Comparison of ENCODE assay signal across 23 cellular contexts in genomic region chr13:111258637-111259036, GRCh38.
"Had no signal": no experiment of that assay in that cellular context is flagged by ENCODE, and none has a peak within 500 bp of the region (broad histone marks: within the 10 kb centered on the region; RNA-seq: fewer than 3 reads in every experiment).

No MANE protein-coding gene starts in this region.

- H3K27ac Mint-ChIP-seq: dendritic cell treated with granulocyte-macrophage colony-stimulating factor and Interleukin-4, amounts not matched to agents 40 ng/mL and 50 ng/mL, for 4 days; effector memory CD8-positive, alpha-beta T cell; endodermal cell had no signal

- H3K27ac ChIP-seq: colonic mucosa, coronary artery, epithelial cell of prostate, esophagus muscularis mucosa, esophagus squamous epithelium, foreskin keratinocyte, gastroesophageal sphincter, heart left ventricle, heart right ventricle had no signal

- DNase-seq: colonic mucosa; cortex of kidney; dermis blood vessel endothelial cell; effector CD4-positive, alpha-beta T cell; effector CD8-positive, alpha-beta T cell; effector memory CD4-positive, alpha-beta T cell; effector memory CD8-positive, alpha-beta T cell; erythroblast; esophagus squamous epithelium; foreskin fibroblast; foreskin keratinocyte; foreskin melanocyte; glutamatergic neuron; head of caudate nucleus; heart left ventricle; heart right ventricle had no signal

- H3K4me3 Mint-ChIP-seq: dendritic cell treated with granulocyte-macrophage colony-stimulating factor and Interleukin-4, amounts not matched to agents 40 ng/mL and 50 ng/mL, for 4 days; effector memory CD8-positive, alpha-beta T cell; endodermal cell had no signal

- H3K27me3 ChIP-seq: colonic mucosa, dorsolateral prefrontal cortex, esophagus muscularis mucosa, esophagus squamous epithelium, foreskin keratinocyte, gastroesophageal sphincter, heart left ventricle, heart right ventricle had no signal

- H3K4me1 ChIP-seq: colonic mucosa, foreskin keratinocyte, gastroesophageal sphincter had no signal

- H3K9me3 ChIP-seq: colonic mucosa, esophagus muscularis mucosa, esophagus squamous epithelium, gastroesophageal sphincter had no signal

- H3K4me3 ChIP-seq: colonic mucosa, coronary artery, dorsolateral prefrontal cortex, esophagus muscularis mucosa, esophagus squamous epithelium, gastroesophageal sphincter, heart left ventricle, heart right ventricle had no signal

- ATAC-seq: effector memory CD8-positive, alpha-beta T cell; foreskin keratinocyte; gastroesophageal sphincter; heart left ventricle; heart right ventricle had no signal

- H3K9me3 Mint-ChIP-seq: endodermal cell had no signal

- H3K27me3 Mint-ChIP-seq: dendritic cell treated with granulocyte-macrophage colony-stimulating factor and Interleukin-4, amounts not matched to agents 40 ng/mL and 50 ng/mL, for 4 days; effector memory CD8-positive, alpha-beta T cell had no signal
